In genomic region chr14:30620178-30620577, GRCh38 we compare ENCODE assay signal across 9 cellular contexts. TPM values are rescaled to one million over a fixed set of nuclear protein-coding genes. Genes with fewer than 3 reads are reported as not detected.
DNase-seq lines count a peak whose midpoint lies in the region; ATAC-seq and TF ChIP-seq lines count a peak whose summit lies in the region.
"Had no signal": no experiment of that assay in that cellular context is flagged by ENCODE, and none has a peak within 500 bp of the region (broad histone marks: within the 10 kb centered on the region; RNA-seq: fewer than 3 reads in every experiment).

No MANE protein-coding gene starts in this region.

- H2AK9ac ChIP-seq in IMR-90 (replicated peaks; ENCODE audit: low read depth, low read length, poor library complexity) = no peak overlapping the region

- intact Hi-C loops in Caco-2 (cut with micrococcal nuclease; ENCODE audit: unreplicated experiment) = loop anchor here (10.0 kb wide), 1 partner anchor 245 kb away; no protein-coding TSS in a partner anchor
- intact Hi-C loops in IMR-90 (cut with micrococcal nuclease) = loop anchor here (5.0 kb wide), 1 partner anchor 58 kb away; no protein-coding TSS in a partner anchor

- H2BK120ac ChIP-seq in IMR-90 (ENCODE audit: low read depth, low read length) = no peak overlapping the region

- no peak overlapping the region for H3K27ac Mint-ChIP-seq in Caco-2 (ENCODE audit: unreplicated experiment)
- no peak overlapping the region for H3K27ac Mint-ChIP-seq in nephron progenitor cell

- H4K91ac ChIP-seq in IMR-90 (ENCODE audit: insufficient read depth, low read depth, low read length) = no peak overlapping the region

- H3K4me1 ChIP-seq in Caco-2 (no peaks in the 10 kb centered on the region), IMR-90 (ENCODE audit: control insufficient read depth, insufficient read depth, low read length) (peaks cover 3% of the 10 kb centered on the region; the same call in 1 of the 2 replicates)

- H3K4me2 ChIP-seq in IMR-90 (ENCODE audit: low read depth, low read length) = no peak overlapping the region; the same call in 1 of the 2 replicates

- no peak overlapping the region for H2BK20ac ChIP-seq in IMR-90 (ENCODE audit: low read depth, low read length)

- H4K5ac ChIP-seq in IMR-90 (ENCODE audit: low read depth, low read length) = no peak overlapping the region

- H2BK5ac ChIP-seq in IMR-90 (ENCODE audit: low read depth, low read length, poor library complexity, severe bottlenecking) = no peak overlapping the region

- DNase-seq in Caco-2 (no peak), IMR-90 (peak; percentile 73), astrocyte of the hippocampus (ENCODE audit: low read depth, low spot score) (peak; percentile 29), nephron progenitor cell (no peak), NCI-H2107 (lab: John Stamatoyannopoulos, UW) (no peak)
- DNase-seq in stimulated activated CD4-positive, alpha-beta T cell treated with anti-CD3 and anti-CD28 coated beads, Interleukin-2, amount 100 ng/mL, for 24 hours = no peak

- H3K9me3 Mint-ChIP-seq in Caco-2 (ENCODE audit: unreplicated experiment) (no peaks in the 10 kb centered on the region), nephron progenitor cell (no peaks in the 10 kb centered on the region)

- no peak overlapping the region for H3K9ac ChIP-seq in IMR-90 (ENCODE audit: low read depth, low read length)

- no peak overlapping the region for H3K4ac ChIP-seq in IMR-90 (ENCODE audit: low read depth, low read length)

- no TSS peak for BruUV-seq in Caco-2 (replicated peaks; lab: Mats Ljungman, UMichigan)
- BruUV-seq in IMR-90 (replicated peaks; lab: Mats Ljungman, UMichigan) = no TSS peak

- H3K36me3 ChIP-seq in Caco-2 (ENCODE audit: control insufficient read depth, insufficient read depth, low read length) = no peaks in the 10 kb centered on the region
- no peaks in the 10 kb centered on the region; the same call in 1 of the 2 replicates for H3K36me3 ChIP-seq in IMR-90 (ENCODE audit: control insufficient read depth, insufficient read depth, low read length)

- ATAC-seq in GM21515 (IDR thresholded peaks at IDR 0.05; ENCODE audit: unreplicated experiment) (peak; percentile 37), IMR-90 (ENCODE audit: low read depth) (no peak), GM19324 (IDR thresholded peaks at IDR 0.05; ENCODE audit: low FRiP score, unreplicated experiment) (no peak)

- TF ChIP-seq RAD21 in IMR-90 (IDR thresholded peaks at IDR 0.05; ENCODE audit: low read length) = no peak

- in situ Hi-C loops in IMR-90 (cut with MboI; ENCODE audit: low sequenced_read_pairs) = no loop called here

- no peak overlapping the region for H2BK15ac ChIP-seq in IMR-90 (ENCODE audit: low read depth, low read length)

- H3K56ac ChIP-seq in IMR-90 (ENCODE audit: extremely low read depth, insufficient read depth, low read length) = no peak overlapping the region

- TF ChIP-seq POLR2A in IMR-90 (IDR thresholded peaks at IDR 0.05; ENCODE audit: low read depth, low read length) = no peak

- no peak overlapping the region for H4K8ac ChIP-seq in IMR-90 (ENCODE audit: low read depth in 2 of 2, low read length in 2 of 2)

- H3K79me1 ChIP-seq in IMR-90 (ENCODE audit: low read depth in 1 of 2, low read length in 2 of 2) = peaks cover 4 to 30% of the 10 kb centered on the region in 2 experiments; a peak in 2 of 4 replicates

- WGBS in IMR-90 (ENCODE audit: extremely low coverage in 2 of 2, insufficient read length in 1 of 2), 2 experiments = no CpG with 5 or more reads among the region's 1 CpG

- no peaks in the 10 kb centered on the region for H3K27me3 ChIP-seq in Caco-2 (replicated peaks; ENCODE audit: control insufficient read depth, insufficient read depth, low read length)
- H3K27me3 ChIP-seq in IMR-90 (ENCODE audit: control insufficient read depth, insufficient read depth, low read length) = no peaks in the 10 kb centered on the region

- CTCF ChIA-PET in Caco-2 (lab: Charles Lee) = no interaction called here
- CTCF ChIA-PET in IMR-90 (lab: Yijun Ruan, JAX) = no interaction called here

- no peak overlapping the region for H3K18ac ChIP-seq in IMR-90 (ENCODE audit: low read depth, low read length)

- no peak overlapping the region for H2AFZ ChIP-seq in IMR-90 (replicated peaks; ENCODE audit: low read length, poor library complexity)

- H3K27me3 Mint-ChIP-seq in Caco-2 (ENCODE audit: insufficient read depth, unreplicated experiment) (no peaks in the 10 kb centered on the region), nephron progenitor cell (ENCODE audit: low read depth, poor library complexity) (no peaks in the 10 kb centered on the region)

- no peak overlapping the region for H3K23ac ChIP-seq in IMR-90 (ENCODE audit: low read depth, low read length)

- dilution Hi-C loops in IMR-90 (cut with HindIII; ENCODE audit: low sequenced_read_pairs, unreplicated experiment) = no loop called here

- peaks cover 4% of the 10 kb centered on the region; the same call in 1 of the 2 replicates for H3K9me1 ChIP-seq in IMR-90 (ENCODE audit: insufficient read depth, low read length)

- peaks cover 17% of the 10 kb centered on the region for H3K36me3 Mint-ChIP-seq in Caco-2 (ENCODE audit: insufficient read depth, unreplicated experiment)
- peaks cover 24% of the 10 kb centered on the region for H3K36me3 Mint-ChIP-seq in nephron progenitor cell (ENCODE audit: low read depth)

- peaks cover 12% of the 10 kb centered on the region; the same call in 1 of the 2 replicates for H4K20me1 ChIP-seq in IMR-90 (ENCODE audit: insufficient read depth, low read length)

- H3K27ac ChIP-seq in IMR-90 (ENCODE audit: insufficient read depth, low read length) = no peak overlapping the region
- H3K27ac ChIP-seq: epithelial cell of prostate had no signal

- H3K4me3 Mint-ChIP-seq in Caco-2 (ENCODE audit: unreplicated experiment) (peak overlapping the region; percentile 43), nephron progenitor cell (no peak overlapping the region)

- TF ChIP-seq CTCF in Caco-2 (IDR thresholded peaks at IDR 0.05; ENCODE audit: insufficient read depth in 1 of 2, low read depth in 1 of 2, low read length in 1 of 2, severe bottlenecking in 1 of 2, unreplicated experiment in 1 of 2) (no peak), IMR-90 (conservative IDR thresholded peaks at IDR 0.05; ENCODE audit: low read depth, low read length) (no peak), nephron progenitor cell (IDR thresholded peaks at IDR 0.05) (no peak)

- H3K4me1 Mint-ChIP-seq in Caco-2 (ENCODE audit: low read depth, unreplicated experiment) (peaks cover 13% of the 10 kb centered on the region), nephron progenitor cell (peaks cover 25% of the 10 kb centered on the region)

- H2AK5ac ChIP-seq in IMR-90 (ENCODE audit: low read depth, low read length) = no peak overlapping the region

- H3K14ac ChIP-seq in IMR-90 (replicated peaks; ENCODE audit: low read depth, low read length) = no peak overlapping the region

- H3K4me3 ChIP-seq in Caco-2 (ENCODE audit: low read depth, low read length) (no peak overlapping the region), IMR-90 (ENCODE audit: insufficient read depth, low read depth, low read length) (no peak overlapping the region)

- H3K9me3 ChIP-seq in Caco-2 = no peaks in the 10 kb centered on the region
- no peaks in the 10 kb centered on the region for H3K9me3 ChIP-seq in IMR-90 (ENCODE audit: control insufficient read depth, insufficient read depth, low read length)

- POLR2A ChIA-PET in Caco-2 (lab: Charles Lee) (no interaction called here), IMR-90 (lab: Charles Lee; ENCODE audit: unreplicated experiment) (no interaction called here)

TF ChIP-seq in IMR-90, 13 proteins besides CTCF, POLR2A, EP300 and RAD21:
- no peak for TF ChIP-seq NFE2L2 (IDR thresholded peaks at IDR 0.05; ENCODE audit: low read depth, low read length)

RNA-seq across cellular contexts. Expression of gene SCFD1, which starts 1.9 kb away (rescaled TPM):
- 78.1 and 89.4 TPM in 2 replicates for total RNA-seq in Caco-2 (2022)
- total RNA-seq in IMR-90 (2012; rRNA removed) = 74.0 and 143 TPM in 2 replicates
- 43.2 and 51.4 TPM in 2 replicates for polyA plus RNA-seq in IMR-90 (2012; rRNA removed)
- 6.2 and 8.8 TPM in 2 replicates for polyA plus RNA-seq in IMR-90 (2012; cell fraction: cytosol; rRNA removed)
- 6.4 and 72.5 TPM in 2 replicates for polyA plus RNA-seq in IMR-90 (2012; cell fraction: nucleus; rRNA removed; ENCODE audit: low replicate concordance)

Comparison
In these comparisons a context has a peak if more than half of its experiments do, and no peak if none do; other contexts are left out.
1. DNase-seq: peak in IMR-90 (single experiment) and astrocyte of the hippocampus (single experiment); none in Caco-2 (0 of 2), nephron progenitor cell (single experiment), NCI-H2107 (single experiment) and stimulated activated CD4-positive, alpha-beta T cell treated with anti-CD3 and anti-CD28 coated beads, Interleukin-2, amount 100 ng/mL, for 24 hours (0 of 2).